In the genomic region with DNA sequence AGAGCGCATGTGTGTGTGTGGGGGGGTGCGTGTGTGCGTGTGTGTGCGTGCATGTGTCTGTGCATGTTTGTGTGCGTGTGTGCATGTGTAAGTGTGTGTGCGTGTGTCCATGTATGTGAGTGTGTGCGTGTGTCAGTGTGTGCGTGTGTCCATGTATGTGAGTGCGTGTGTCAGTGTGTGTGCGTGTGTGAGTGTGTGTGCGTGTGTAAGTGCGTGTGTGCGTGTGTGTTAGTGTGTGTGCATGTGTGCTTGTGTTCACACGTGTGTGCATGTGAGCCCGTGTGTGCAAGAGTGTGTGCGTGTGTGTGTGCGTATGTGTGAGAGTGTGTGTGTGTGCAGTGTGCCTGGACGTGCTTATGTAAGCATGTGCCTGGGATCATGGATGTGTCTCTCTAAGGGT, we compare ENCODE assay signal across 2 cellular contexts.
TF ChIP-seq lines count a peak whose summit lies in the region.

No MANE protein-coding gene starts in this region.

TF ChIP-seq in K562, 482 proteins besides CTCF, POLR2A, EP300 and RAD21 (continues in another document):
- TF ChIP-seq ELF4 (CRISPR knock-in tag; IDR thresholded peaks at IDR 0.05), result peak; percentile 62; the same call in 1 of the 2 replicates
- no peak for TF ChIP-seq SAFB (IDR thresholded peaks at IDR 0.05; ENCODE audit: borderline replicate concordance, low read depth, low read length)
- TF ChIP-seq KDM4B (IDR thresholded peaks at IDR 0.05; ENCODE audit: borderline replicate concordance in 2 of 2, low read depth in 1 of 2), result 0 out of 4 replicates have a peak, but pooled peaks of 1 of the 2 experiments have one; percentile 61
- TF ChIP-seq, protein P1, sequence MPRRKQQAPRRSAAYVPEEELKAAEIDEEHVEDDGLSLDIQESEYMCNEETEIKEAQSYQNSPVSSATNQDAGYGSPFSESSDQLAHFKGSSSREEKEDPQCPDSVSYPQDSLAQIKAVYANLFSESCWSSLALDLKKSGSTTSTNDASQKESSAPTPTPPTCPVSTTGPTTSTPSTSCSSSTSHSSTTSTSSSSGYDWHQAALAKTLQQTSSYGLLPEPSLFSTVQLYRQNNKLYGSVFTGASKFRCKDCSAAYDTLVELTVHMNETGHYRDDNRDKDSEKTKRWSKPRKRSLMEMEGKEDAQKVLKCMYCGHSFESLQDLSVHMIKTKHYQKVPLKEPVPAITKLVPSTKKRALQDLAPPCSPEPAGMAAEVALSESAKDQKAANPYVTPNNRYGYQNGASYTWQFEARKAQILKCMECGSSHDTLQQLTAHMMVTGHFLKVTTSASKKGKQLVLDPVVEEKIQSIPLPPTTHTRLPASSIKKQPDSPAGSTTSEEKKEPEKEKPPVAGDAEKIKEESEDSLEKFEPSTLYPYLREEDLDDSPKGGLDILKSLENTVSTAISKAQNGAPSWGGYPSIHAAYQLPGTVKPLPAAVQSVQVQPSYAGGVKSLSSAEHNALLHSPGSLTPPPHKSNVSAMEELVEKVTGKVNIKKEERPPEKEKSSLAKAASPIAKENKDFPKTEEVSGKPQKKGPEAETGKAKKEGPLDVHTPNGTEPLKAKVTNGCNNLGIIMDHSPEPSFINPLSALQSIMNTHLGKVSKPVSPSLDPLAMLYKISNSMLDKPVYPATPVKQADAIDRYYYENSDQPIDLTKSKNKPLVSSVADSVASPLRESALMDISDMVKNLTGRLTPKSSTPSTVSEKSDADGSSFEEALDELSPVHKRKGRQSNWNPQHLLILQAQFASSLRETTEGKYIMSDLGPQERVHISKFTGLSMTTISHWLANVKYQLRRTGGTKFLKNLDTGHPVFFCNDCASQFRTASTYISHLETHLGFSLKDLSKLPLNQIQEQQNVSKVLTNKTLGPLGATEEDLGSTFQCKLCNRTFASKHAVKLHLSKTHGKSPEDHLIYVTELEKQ (CRISPR knock-in tag; IDR thresholded peaks at IDR 0.05), result no peak
- no peak for TF ChIP-seq ZBED1 (IDR thresholded peaks at IDR 0.05)
- TF ChIP-seq, protein P2, sequence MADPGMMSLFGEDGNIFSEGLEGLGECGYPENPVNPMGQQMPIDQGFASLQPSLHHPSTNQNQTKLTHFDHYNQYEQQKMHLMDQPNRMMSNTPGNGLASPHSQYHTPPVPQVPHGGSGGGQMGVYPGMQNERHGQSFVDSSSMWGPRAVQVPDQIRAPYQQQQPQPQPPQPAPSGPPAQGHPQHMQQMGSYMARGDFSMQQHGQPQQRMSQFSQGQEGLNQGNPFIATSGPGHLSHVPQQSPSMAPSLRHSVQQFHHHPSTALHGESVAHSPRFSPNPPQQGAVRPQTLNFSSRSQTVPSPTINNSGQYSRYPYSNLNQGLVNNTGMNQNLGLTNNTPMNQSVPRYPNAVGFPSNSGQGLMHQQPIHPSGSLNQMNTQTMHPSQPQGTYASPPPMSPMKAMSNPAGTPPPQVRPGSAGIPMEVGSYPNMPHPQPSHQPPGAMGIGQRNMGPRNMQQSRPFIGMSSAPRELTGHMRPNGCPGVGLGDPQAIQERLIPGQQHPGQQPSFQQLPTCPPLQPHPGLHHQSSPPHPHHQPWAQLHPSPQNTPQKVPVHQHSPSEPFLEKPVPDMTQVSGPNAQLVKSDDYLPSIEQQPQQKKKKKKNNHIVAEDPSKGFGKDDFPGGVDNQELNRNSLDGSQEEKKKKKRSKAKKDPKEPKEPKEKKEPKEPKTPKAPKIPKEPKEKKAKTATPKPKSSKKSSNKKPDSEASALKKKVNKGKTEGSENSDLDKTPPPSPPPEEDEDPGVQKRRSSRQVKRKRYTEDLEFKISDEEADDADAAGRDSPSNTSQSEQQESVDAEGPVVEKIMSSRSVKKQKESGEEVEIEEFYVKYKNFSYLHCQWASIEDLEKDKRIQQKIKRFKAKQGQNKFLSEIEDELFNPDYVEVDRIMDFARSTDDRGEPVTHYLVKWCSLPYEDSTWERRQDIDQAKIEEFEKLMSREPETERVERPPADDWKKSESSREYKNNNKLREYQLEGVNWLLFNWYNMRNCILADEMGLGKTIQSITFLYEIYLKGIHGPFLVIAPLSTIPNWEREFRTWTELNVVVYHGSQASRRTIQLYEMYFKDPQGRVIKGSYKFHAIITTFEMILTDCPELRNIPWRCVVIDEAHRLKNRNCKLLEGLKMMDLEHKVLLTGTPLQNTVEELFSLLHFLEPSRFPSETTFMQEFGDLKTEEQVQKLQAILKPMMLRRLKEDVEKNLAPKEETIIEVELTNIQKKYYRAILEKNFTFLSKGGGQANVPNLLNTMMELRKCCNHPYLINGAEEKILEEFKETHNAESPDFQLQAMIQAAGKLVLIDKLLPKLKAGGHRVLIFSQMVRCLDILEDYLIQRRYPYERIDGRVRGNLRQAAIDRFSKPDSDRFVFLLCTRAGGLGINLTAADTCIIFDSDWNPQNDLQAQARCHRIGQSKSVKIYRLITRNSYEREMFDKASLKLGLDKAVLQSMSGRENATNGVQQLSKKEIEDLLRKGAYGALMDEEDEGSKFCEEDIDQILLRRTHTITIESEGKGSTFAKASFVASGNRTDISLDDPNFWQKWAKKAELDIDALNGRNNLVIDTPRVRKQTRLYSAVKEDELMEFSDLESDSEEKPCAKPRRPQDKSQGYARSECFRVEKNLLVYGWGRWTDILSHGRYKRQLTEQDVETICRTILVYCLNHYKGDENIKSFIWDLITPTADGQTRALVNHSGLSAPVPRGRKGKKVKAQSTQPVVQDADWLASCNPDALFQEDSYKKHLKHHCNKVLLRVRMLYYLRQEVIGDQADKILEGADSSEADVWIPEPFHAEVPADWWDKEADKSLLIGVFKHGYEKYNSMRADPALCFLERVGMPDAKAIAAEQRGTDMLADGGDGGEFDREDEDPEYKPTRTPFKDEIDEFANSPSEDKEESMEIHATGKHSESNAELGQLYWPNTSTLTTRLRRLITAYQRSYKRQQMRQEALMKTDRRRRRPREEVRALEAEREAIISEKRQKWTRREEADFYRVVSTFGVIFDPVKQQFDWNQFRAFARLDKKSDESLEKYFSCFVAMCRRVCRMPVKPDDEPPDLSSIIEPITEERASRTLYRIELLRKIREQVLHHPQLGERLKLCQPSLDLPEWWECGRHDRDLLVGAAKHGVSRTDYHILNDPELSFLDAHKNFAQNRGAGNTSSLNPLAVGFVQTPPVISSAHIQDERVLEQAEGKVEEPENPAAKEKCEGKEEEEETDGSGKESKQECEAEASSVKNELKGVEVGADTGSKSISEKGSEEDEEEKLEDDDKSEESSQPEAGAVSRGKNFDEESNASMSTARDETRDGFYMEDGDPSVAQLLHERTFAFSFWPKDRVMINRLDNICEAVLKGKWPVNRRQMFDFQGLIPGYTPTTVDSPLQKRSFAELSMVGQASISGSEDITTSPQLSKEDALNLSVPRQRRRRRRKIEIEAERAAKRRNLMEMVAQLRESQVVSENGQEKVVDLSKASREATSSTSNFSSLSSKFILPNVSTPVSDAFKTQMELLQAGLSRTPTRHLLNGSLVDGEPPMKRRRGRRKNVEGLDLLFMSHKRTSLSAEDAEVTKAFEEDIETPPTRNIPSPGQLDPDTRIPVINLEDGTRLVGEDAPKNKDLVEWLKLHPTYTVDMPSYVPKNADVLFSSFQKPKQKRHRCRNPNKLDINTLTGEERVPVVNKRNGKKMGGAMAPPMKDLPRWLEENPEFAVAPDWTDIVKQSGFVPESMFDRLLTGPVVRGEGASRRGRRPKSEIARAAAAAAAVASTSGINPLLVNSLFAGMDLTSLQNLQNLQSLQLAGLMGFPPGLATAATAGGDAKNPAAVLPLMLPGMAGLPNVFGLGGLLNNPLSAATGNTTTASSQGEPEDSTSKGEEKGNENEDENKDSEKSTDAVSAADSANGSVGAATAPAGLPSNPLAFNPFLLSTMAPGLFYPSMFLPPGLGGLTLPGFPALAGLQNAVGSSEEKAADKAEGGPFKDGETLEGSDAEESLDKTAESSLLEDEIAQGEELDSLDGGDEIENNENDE (IDR thresholded peaks at IDR 0.05; ENCODE audit: low read depth, low read length), result no peak
- TF ChIP-seq ZNF57 (CRISPR knock-in tag; IDR thresholded peaks at IDR 0.05), result no peak
- no peak for TF ChIP-seq NCOA2 (IDR thresholded peaks at IDR 0.05; ENCODE audit: partially characterized antibody in 2 of 2)

TF ChIP-seq in neural cell, 6 proteins besides CTCF, POLR2A, EP300 and RAD21:
- no peak for TF ChIP-seq EZH2 (IDR thresholded peaks at IDR 0.05; ENCODE audit: borderline replicate concordance, insufficient read depth, low read length, poor library complexity, severe bottlenecking)
- no peak for TF ChIP-seq POLR2AphosphoS5 (IDR thresholded peaks at IDR 0.05)
- TF ChIP-seq MXI1 (conservative IDR thresholded peaks at IDR 0.05; ENCODE audit: poor library complexity, severe bottlenecking), result no peak
- no peak for TF ChIP-seq SMC3 (conservative IDR thresholded peaks at IDR 0.05; ENCODE audit: poor library complexity)
- TF ChIP-seq TAF1 (IDR thresholded peaks at IDR 0.05; ENCODE audit: low read depth), result no peak
- TF ChIP-seq, protein P3, sequence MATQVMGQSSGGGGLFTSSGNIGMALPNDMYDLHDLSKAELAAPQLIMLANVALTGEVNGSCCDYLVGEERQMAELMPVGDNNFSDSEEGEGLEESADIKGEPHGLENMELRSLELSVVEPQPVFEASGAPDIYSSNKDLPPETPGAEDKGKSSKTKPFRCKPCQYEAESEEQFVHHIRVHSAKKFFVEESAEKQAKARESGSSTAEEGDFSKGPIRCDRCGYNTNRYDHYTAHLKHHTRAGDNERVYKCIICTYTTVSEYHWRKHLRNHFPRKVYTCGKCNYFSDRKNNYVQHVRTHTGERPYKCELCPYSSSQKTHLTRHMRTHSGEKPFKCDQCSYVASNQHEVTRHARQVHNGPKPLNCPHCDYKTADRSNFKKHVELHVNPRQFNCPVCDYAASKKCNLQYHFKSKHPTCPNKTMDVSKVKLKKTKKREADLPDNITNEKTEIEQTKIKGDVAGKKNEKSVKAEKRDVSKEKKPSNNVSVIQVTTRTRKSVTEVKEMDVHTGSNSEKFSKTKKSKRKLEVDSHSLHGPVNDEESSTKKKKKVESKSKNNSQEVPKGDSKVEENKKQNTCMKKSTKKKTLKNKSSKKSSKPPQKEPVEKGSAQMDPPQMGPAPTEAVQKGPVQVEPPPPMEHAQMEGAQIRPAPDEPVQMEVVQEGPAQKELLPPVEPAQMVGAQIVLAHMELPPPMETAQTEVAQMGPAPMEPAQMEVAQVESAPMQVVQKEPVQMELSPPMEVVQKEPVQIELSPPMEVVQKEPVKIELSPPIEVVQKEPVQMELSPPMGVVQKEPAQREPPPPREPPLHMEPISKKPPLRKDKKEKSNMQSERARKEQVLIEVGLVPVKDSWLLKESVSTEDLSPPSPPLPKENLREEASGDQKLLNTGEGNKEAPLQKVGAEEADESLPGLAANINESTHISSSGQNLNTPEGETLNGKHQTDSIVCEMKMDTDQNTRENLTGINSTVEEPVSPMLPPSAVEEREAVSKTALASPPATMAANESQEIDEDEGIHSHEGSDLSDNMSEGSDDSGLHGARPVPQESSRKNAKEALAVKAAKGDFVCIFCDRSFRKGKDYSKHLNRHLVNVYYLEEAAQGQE (IDR thresholded peaks at IDR 0.05; ENCODE audit: borderline replicate concordance), result no peak
